Comparison of ENCODE assay signal across 8 cellular contexts in genomic region chr2:98012561-98012979, GRCh38. TPM values are rescaled to one million over a fixed set of nuclear protein-coding genes. Genes with fewer than 3 reads are reported as not detected.
DNase-seq lines count a peak whose midpoint lies in the region; ATAC-seq, FAIRE-seq and TF ChIP-seq lines count a peak whose summit lies in the region.

No MANE protein-coding gene starts in this region.

- CTCF ChIA-PET in HEK293T (lab: Yijun Ruan, JAX): interaction anchor here (0.5 to 0.6 kb wide), 2 partner anchors 23 to 41 kb away, joined by 3 read pairs; no protein-coding TSS in a partner anchor

- FAIRE-seq in GM12891 (lab: Jason Lieb, UNC): peak; percentile 87

- ATAC-seq in GM19397 (IDR thresholded peaks at IDR 0.05; ENCODE audit: unreplicated experiment) (peak; percentile 57), HG03342 (IDR thresholded peaks at IDR 0.05; ENCODE audit: unreplicated experiment) (peak; percentile 80)
- ATAC-seq in effector memory CD8-positive, alpha-beta T cell (replicated peaks): peak; percentile 47

- peak; percentile 20 for DNase-seq in GM12891 (ENCODE audit: insufficient read length, low spot score)
- no peak for DNase-seq in effector memory CD8-positive, alpha-beta T cell
- no peak for DNase-seq in ACHN
- no peak for DNase-seq in HEK293T (ENCODE audit: extremely low spot score)
- DNase-seq in SW480 (ENCODE audit: low spot score): no peak
- DNase-seq in A172 (ENCODE audit: low spot score): no peak

- H3K4me1 Mint-ChIP-seq in effector memory CD8-positive, alpha-beta T cell (ENCODE audit: low read depth in 2 of 2): peaks cover 3 to 4% of the 10 kb centered on the region in 2 donors

- no peaks in the 10 kb centered on the region for H3K9me3 Mint-ChIP-seq in effector memory CD8-positive, alpha-beta T cell

- no peaks in the 10 kb centered on the region for H3K36me3 Mint-ChIP-seq in effector memory CD8-positive, alpha-beta T cell (ENCODE audit: insufficient read depth)

- POLR2A ChIA-PET in HEK293T (lab: Yijun Ruan, JAX): no interaction called here

- no peak overlapping the region for H3K27ac Mint-ChIP-seq in effector memory CD8-positive, alpha-beta T cell

- no peak overlapping the region for H3K4me3 Mint-ChIP-seq in effector memory CD8-positive, alpha-beta T cell

- TF ChIP-seq POLR2A in GM12891 (IDR thresholded peaks at IDR 0.05; ENCODE audit: low read depth, low read length): 0 out of 2 replicates have a peak, but pooled peaks have one; percentile 44

- in situ Hi-C loops in ACHN (cut with HindIII; ENCODE audit: low pct_ligation_motif_present, low pct_unique_long_range_greater_than_20kb, low sequenced_read_pairs): no loop called here

- peaks cover 20 to 30% of the 10 kb centered on the region in 2 donors for H3K27me3 Mint-ChIP-seq in effector memory CD8-positive, alpha-beta T cell

TF ChIP-seq in GM12891, 5 proteins besides CTCF, POLR2A, EP300 and RAD21:
- peak; percentile 99 for TF ChIP-seq SPI1 (IDR thresholded peaks at IDR 0.05; ENCODE audit: low read depth, low read length)
- no peak for TF ChIP-seq PAX5 (IDR thresholded peaks at IDR 0.05; ENCODE audit: insufficient read depth, low read length, severe bottlenecking)
- no peak for TF ChIP-seq TAF1 (IDR thresholded peaks at IDR 0.05; ENCODE audit: low read depth, low read length)

TF ChIP-seq in HEK293T, 16 proteins besides CTCF, POLR2A, EP300 and RAD21:
- no peak for TF ChIP-seq L3MBTL2 (conservative IDR thresholded peaks at IDR 0.05)
- no peak for TF ChIP-seq PKNOX1 (IDR thresholded peaks at IDR 0.05)
- TF ChIP-seq FOXK2 (IDR thresholded peaks at IDR 0.05): no peak

RNA-seq across cellular contexts. Expression of gene TMEM131, which starts 16.8 kb away (rescaled TPM):
- 22.4 TPM for polyA plus RNA-seq in GM12891 (2012; ENCODE audit: low read depth, missing spikeins)
- 13.6 and 21.9 TPM in 2 replicates for total RNA-seq in A172 (2014; rRNA removed; shearing (Covaris generic))
